ENCODE assay signal across 2 cellular contexts in the genomic region with DNA sequence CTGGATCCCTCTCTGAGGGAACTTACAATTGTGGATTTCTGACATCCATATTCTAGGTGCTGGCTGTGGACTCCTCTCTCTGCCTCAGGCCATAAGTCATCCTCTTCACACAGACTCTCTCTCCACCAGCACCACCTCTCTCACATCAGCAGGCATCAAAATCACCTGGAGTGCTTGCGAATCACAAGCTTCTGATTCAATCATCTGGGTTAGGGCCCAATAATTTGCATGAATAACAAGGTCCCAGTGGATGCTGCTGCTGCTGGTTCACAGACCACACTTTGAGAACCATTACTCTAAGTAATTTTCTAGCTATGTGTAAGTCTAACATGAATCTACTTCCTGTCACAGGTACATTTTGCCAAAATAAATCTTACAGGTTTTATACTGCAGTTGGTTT.
TF ChIP-seq lines count a peak whose summit lies in the region.

No MANE protein-coding gene starts in this region.

TF ChIP-seq in endothelial cell of umbilical vein, 7 proteins besides CTCF, POLR2A, EP300 and RAD21 (continued from another document):
- TF ChIP-seq POLR2AphosphoS5 (IDR thresholded peaks at IDR 0.05; ENCODE audit: insufficient read depth, low read depth, low read length) (no peak), MYC (IDR thresholded peaks at IDR 0.05; ENCODE audit: low read depth, low read length) (no peak), EZH2 (IDR thresholded peaks at IDR 0.05; ENCODE audit: borderline replicate concordance, low read depth, low read length, severe bottlenecking) (no peak), GATA2 (IDR thresholded peaks at IDR 0.05; ENCODE audit: insufficient read depth, insufficient read length, low read depth, low read length) (no peak), JUN (IDR thresholded peaks at IDR 0.05; ENCODE audit: borderline replicate concordance, insufficient read depth, insufficient read length, low read depth) (no peak)
- TF ChIP-seq, protein P1, sequence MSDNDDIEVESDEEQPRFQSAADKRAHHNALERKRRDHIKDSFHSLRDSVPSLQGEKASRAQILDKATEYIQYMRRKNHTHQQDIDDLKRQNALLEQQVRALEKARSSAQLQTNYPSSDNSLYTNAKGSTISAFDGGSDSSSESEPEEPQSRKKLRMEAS (IDR thresholded peaks at IDR 0.05; ENCODE audit: insufficient read depth, insufficient read length) = no peak

TF ChIP-seq in GM23338, 12 proteins besides CTCF, POLR2A, EP300 and RAD21:
- TF ChIP-seq EZH2phosphoT487 (IDR thresholded peaks at IDR 0.05; ENCODE audit: unreplicated experiment) (no peak), POLR2AphosphoS5 (IDR thresholded peaks at IDR 0.05; ENCODE audit: low read depth) (no peak), CREB1 (CRISPR knock-in tag; IDR thresholded peaks at IDR 0.05; ENCODE audit: low read depth) (no peak), JUNB (IDR thresholded peaks at IDR 0.05; ENCODE audit: unreplicated experiment) (no peak)
- TF ChIP-seq, protein P2, sequence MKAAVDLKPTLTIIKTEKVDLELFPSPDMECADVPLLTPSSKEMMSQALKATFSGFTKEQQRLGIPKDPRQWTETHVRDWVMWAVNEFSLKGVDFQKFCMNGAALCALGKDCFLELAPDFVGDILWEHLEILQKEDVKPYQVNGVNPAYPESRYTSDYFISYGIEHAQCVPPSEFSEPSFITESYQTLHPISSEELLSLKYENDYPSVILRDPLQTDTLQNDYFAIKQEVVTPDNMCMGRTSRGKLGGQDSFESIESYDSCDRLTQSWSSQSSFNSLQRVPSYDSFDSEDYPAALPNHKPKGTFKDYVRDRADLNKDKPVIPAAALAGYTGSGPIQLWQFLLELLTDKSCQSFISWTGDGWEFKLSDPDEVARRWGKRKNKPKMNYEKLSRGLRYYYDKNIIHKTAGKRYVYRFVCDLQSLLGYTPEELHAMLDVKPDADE (IDR thresholded peaks at IDR 0.05) = no peak
- TF ChIP-seq, protein P3, sequence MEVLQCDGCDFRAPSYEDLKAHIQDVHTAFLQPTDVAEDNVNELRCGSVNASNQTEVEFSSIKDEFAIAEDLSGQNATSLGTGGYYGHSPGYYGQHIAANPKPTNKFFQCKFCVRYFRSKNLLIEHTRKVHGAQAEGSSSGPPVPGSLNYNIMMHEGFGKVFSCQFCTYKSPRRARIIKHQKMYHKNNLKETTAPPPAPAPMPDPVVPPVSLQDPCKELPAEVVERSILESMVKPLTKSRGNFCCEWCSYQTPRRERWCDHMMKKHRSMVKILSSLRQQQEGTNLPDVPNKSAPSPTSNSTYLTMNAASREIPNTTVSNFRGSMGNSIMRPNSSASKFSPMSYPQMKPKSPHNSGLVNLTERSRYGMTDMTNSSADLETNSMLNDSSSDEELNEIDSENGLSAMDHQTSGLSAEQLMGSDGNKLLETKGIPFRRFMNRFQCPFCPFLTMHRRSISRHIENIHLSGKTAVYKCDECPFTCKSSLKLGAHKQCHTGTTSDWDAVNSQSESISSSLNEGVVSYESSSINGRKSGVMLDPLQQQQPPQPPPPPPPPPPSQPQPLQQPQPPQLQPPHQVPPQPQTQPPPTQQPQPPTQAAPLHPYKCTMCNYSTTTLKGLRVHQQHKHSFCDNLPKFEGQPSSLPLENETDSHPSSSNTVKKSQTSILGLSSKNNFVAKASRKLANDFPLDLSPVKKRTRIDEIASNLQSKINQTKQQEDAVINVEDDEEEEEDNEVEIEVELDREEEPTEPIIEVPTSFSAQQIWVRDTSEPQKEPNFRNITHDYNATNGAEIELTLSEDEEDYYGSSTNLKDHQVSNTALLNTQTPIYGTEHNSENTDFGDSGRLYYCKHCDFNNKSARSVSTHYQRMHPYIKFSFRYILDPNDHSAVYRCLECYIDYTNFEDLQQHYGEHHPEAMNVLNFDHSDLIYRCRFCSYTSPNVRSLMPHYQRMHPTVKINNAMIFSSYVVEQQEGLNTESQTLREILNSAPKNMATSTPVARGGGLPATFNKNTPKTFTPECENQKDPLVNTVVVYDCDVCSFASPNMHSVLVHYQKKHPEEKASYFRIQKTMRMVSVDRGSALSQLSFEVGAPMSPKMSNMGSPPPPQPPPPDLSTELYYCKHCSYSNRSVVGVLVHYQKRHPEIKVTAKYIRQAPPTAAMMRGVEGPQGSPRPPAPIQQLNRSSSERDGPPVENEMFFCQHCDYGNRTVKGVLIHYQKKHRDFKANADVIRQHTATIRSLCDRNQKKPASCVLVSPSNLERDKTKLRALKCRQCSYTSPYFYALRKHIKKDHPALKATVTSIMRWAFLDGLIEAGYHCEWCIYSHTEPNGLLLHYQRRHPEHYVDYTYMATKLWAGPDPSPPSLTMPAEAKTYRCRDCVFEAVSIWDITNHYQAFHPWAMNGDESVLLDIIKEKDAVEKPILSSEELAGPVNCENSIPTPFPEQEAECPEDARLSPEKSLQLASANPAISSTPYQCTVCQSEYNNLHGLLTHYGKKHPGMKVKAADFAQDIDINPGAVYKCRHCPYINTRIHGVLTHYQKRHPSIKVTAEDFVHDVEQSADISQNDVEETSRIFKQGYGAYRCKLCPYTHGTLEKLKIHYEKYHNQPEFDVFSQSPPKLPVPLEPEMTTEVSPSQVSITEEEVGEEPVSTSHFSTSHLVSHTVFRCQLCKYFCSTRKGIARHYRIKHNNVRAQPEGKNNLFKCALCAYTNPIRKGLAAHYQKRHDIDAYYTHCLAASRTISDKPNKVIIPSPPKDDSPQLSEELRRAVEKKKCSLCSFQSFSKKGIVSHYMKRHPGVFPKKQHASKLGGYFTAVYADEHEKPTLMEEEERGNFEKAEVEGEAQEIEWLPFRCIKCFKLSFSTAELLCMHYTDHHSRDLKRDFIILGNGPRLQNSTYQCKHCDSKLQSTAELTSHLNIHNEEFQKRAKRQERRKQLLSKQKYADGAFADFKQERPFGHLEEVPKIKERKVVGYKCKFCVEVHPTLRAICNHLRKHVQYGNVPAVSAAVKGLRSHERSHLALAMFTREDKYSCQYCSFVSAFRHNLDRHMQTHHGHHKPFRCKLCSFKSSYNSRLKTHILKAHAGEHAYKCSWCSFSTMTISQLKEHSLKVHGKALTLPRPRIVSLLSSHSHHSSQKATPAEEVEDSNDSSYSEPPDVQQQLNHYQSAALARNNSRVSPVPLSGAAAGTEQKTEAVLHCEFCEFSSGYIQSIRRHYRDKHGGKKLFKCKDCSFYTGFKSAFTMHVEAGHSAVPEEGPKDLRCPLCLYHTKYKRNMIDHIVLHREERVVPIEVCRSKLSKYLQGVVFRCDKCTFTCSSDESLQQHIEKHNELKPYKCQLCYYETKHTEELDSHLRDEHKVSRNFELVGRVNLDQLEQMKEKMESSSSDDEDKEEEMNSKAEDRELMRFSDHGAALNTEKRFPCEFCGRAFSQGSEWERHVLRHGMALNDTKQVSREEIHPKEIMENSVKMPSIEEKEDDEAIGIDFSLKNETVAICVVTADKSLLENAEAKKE (CRISPR knock-in tag; IDR thresholded peaks at IDR 0.05) = no peak
TF ChIP-seq in GM23338: peak in this region for 0.
